7 cellular contexts compared by ENCODE assay signal in genomic region chr18:58669731-58670379, GRCh38. TPM values are rescaled to one million over a fixed set of nuclear protein-coding genes. Genes with fewer than 3 reads are reported as not detected.
DNase-seq lines count a peak whose midpoint lies in the region; ATAC-seq and TF ChIP-seq lines count a peak whose summit lies in the region.

No MANE protein-coding gene starts in this region.

- peaks cover 6% of the 10 kb centered on the region for H3K36me3 Mint-ChIP-seq in MCF 10A (ENCODE audit: insufficient read depth, unreplicated experiment)

- intact Hi-C loops in MCF 10A (cut with micrococcal nuclease) (loop anchor here (2.0 to 5.0 kb wide), 4 partner anchors 58 to 137 kb away; no protein-coding TSS in a partner anchor), psoas muscle (cut with DNase I) (loop anchor here (5.0 to 10.0 kb wide), 5 partner anchors 38 to 135 kb away; no protein-coding TSS in a partner anchor)

- H3K9ac ChIP-seq in GM23248, result peak overlapping the region; percentile 80; the same call in 1 of the 2 replicates

- ATAC-seq in psoas muscle (no peak), HG03571 (IDR thresholded peaks at IDR 0.05; ENCODE audit: unreplicated experiment) (no peak)

- WGBS in GM23248 (ENCODE audit: low coverage in 1 of 2, low lambda C conversion rate in 2 of 2, missing lambda C conversion rate in 2 of 2), 2 experiments, result 73% methylated on average over 11 of the region's 11 CpGs
- WGBS in psoas muscle, 3 donors, result 48 to 66% (median 53%) methylated on average over 11 of the region's 11 CpGs

- peaks cover 43% of the 10 kb centered on the region for H3K4me1 Mint-ChIP-seq in MCF 10A (ENCODE audit: insufficient read depth, unreplicated experiment)

- peak overlapping the region; percentile 97 for H3K4me3 Mint-ChIP-seq in MCF 10A (ENCODE audit: unreplicated experiment)

- H3K9me3 Mint-ChIP-seq in MCF 10A (ENCODE audit: unreplicated experiment), result no peaks in the 10 kb centered on the region

- TF ChIP-seq CTCF in MCF 10A (IDR thresholded peaks at IDR 0.05; ENCODE audit: unreplicated experiment), result no peak
- no peak for TF ChIP-seq CTCF in psoas muscle (IDR thresholded peaks at IDR 0.05)

- no peaks in the 10 kb centered on the region for H4K20me1 ChIP-seq in GM23248 (ENCODE audit: insufficient read depth)

- H3K27me3 ChIP-seq in GM23248 (replicated peaks; ENCODE audit: insufficient read depth) (no peaks in the 10 kb centered on the region), psoas muscle (ENCODE audit: insufficient read depth in 3 of 3, low read length in 2 of 3) (no peaks in the 10 kb centered on the region)

- no peak overlapping the region for H2AFZ ChIP-seq in GM23248

- H3K27ac Mint-ChIP-seq in MCF 10A (ENCODE audit: low read depth, unreplicated experiment), result no peak overlapping the region

- in situ Hi-C loops in GM23248 (cut with MboI), result no loop called here

- no TSS peak for BruUV-seq in MCF 10A (replicated peaks; lab: Mats Ljungman, UMichigan)

- H3K4me2 ChIP-seq in GM23248 (ENCODE audit: unreplicated experiment), result peak overlapping the region; percentile 95

- H3K79me2 ChIP-seq in GM23248 (ENCODE audit: insufficient read depth), result peaks cover 31% of the 10 kb centered on the region

- H3K27ac ChIP-seq in GM23248 (peak overlapping the region; percentile 83; the same call in 1 of the 2 replicates), psoas muscle (peak overlapping the region; percentile 97)

- peak; percentile 59 for DNase-seq in GM23248
- peak; percentile 90 for DNase-seq in NCI-H2196 (lab: John Stamatoyannopoulos, UW; ENCODE audit: unreplicated experiment)
- DNase-seq in MCF 10A (ENCODE audit: unreplicated experiment), result peak; percentile 92
- DNase-seq in psoas muscle, result no peak
- no peak for DNase-seq in activated effector memory CD4-positive, alpha-beta T cell treated with Interleukin-2 at 50 U/mL for 16 hours
- no peak for DNase-seq in pons (ENCODE audit: low spot score)

- CTCF ChIA-PET in MCF 10A (lab: Yijun Ruan, JAX), result interaction anchor here (0.6 to 3.5 kb wide), 7 partner anchors 11 to 665 kb away, joined by 3 to 19 read pairs (median 4); partner anchors contain the start of gene ALPK2

- H3K27me3 Mint-ChIP-seq in MCF 10A (ENCODE audit: insufficient read depth, unreplicated experiment), result no peaks in the 10 kb centered on the region

- H3K36me3 ChIP-seq in GM23248 (ENCODE audit: low read depth) (no peaks in the 10 kb centered on the region), psoas muscle (ENCODE audit: insufficient read depth in 1 of 2, low read depth in 1 of 2) (no peaks in the 10 kb centered on the region)

- H3K9me3 ChIP-seq in GM23248 (ENCODE audit: low read depth) (no peaks in the 10 kb centered on the region), psoas muscle (no peaks in the 10 kb centered on the region)

- H3F3A ChIP-seq in GM23248 (ENCODE audit: insufficient read depth), result peaks cover 43% of the 10 kb centered on the region

- H3K4me3 ChIP-seq in GM23248 (peak overlapping the region; percentile 79), psoas muscle (no peak overlapping the region)

- no peaks in the 10 kb centered on the region for H3K9me2 ChIP-seq in GM23248 (ENCODE audit: insufficient read depth)

- POLR2A ChIA-PET in MCF 10A (lab: Yijun Ruan, JAX), result interaction anchor here (0.7 to 6.0 kb wide), 22 partner anchors 8 to 554 kb away, joined by 3 to 75 read pairs (median 8); no protein-coding TSS in a partner anchor

- H3K4me1 ChIP-seq in GM23248 (ENCODE audit: insufficient read depth) (peaks cover 67% of the 10 kb centered on the region), psoas muscle (peaks cover 22% of the 10 kb centered on the region)

RNA-seq across cellular contexts. Expression of gene MALT1, which starts 1.4 kb away (rescaled TPM):
- 42.5 and 44.0 TPM in 2 replicates for total RNA-seq in GM23248 (2014; rRNA removed; shearing (Covaris generic))
- 10.9 and 12.6 TPM in 2 replicates for polyA plus RNA-seq in GM23248 (2016; fragmentation: Nextera tagmentation; extraction: Ambion mirVana)
- 28.5 and 33.0 TPM in 2 replicates for total RNA-seq in MCF 10A (2022)
- total RNA-seq in psoas muscle, result 10 to 100 TPM in 2 of 4 donors, 1 to 10 TPM in 2; 7.1 to 11.2 (median 9.8) TPM
- 10 to 100 TPM in 1 of 3 donors, 1 to 10 TPM in 2; 3.2 to 10.3 (median 6.5) TPM for polyA plus RNA-seq in psoas muscle

RNA-seq across cellular contexts. Expression of gene ALPK2, which starts 41.0 kb away (rescaled TPM):
- total RNA-seq in GM23248 (2014; rRNA removed; shearing (Covaris generic)), result 85.0 and 98.6 TPM in 2 replicates
- polyA plus RNA-seq in GM23248 (2016; fragmentation: Nextera tagmentation; extraction: Ambion mirVana), result 41.2 and 55.1 TPM in 2 replicates
- 0.16 and 0.37 TPM in 2 replicates for total RNA-seq in MCF 10A (2022)
- 100 to 1,000 TPM in 1 of 4 donors, 10 to 100 TPM in 3; 53.8 to 108 (median 63.4) TPM for total RNA-seq in psoas muscle
- 10 to 100 TPM in 2 of 3 donors, 1 to 10 TPM in 1; 9.6 to 34.1 (median 22.0) TPM for polyA plus RNA-seq in psoas muscle

Comparison
In these comparisons a context has a peak if more than half of its experiments do, and no peak if none do; other contexts are left out.
1. DNase-seq: peak in GM23248 (single experiment), NCI-H2196 (single experiment) and MCF 10A (single experiment); none in psoas muscle (0 of 2), activated effector memory CD4-positive, alpha-beta T cell treated with Interleukin-2 at 50 U/mL for 16 hours (single experiment) and pons (single experiment).
2. RNA of gene ALPK2, which starts 41.0 kb away (total RNA-seq): 85.0 to 98.6 TPM in GM23248 and 53.8 to 108 TPM in psoas muscle; 0.16 to 0.37 TPM in MCF 10A; every median in the first group is over 10 times any median in the second.